In genomic region chr7:153524070-153524601, GRCh38 we compare ENCODE assay signal across 13 cellular contexts.
A peak's percentile ranks its signal among the peaks of the same experiment; 100 is the strongest.
DNase-seq lines count a peak whose midpoint lies in the region; ATAC-seq and TF ChIP-seq lines count a peak whose summit lies in the region.
"Had no signal": no experiment of that assay in that cellular context is flagged by ENCODE, and none has a peak within 500 bp of the region (broad histone marks: within the 10 kb centered on the region; RNA-seq: fewer than 3 reads in every experiment).

No MANE protein-coding gene starts in this region.

- H3K36me3 ChIP-seq in NT2/D1 (ENCODE audit: insufficient read depth, insufficient read length, low read length) (no peaks in the 10 kb centered on the region), Caco-2 (ENCODE audit: control insufficient read depth, insufficient read depth, low read length) (no peaks in the 10 kb centered on the region)
- H3K36me3 ChIP-seq: vagina had no signal

- no peaks in the 10 kb centered on the region for H3K4me1 Mint-ChIP-seq in Caco-2 (ENCODE audit: low read depth, unreplicated experiment)
- H3K4me1 Mint-ChIP-seq: T-helper 17 cell had no signal

- H3K27ac ChIP-seq in foreskin keratinocyte (no peak overlapping the region), substantia nigra (ENCODE audit: low read depth, low read length, poor library complexity, severe bottlenecking) (no peak overlapping the region)
- H3K27ac ChIP-seq: C4-2B, vagina had no signal

- CTCF ChIA-PET in Caco-2 (lab: Charles Lee), result no interaction called here

- H3K4me1 ChIP-seq in NT2/D1 (ENCODE audit: insufficient read depth, insufficient read length) (peaks cover 3% of the 10 kb centered on the region), foreskin keratinocyte (peaks cover 8% of the 10 kb centered on the region), Caco-2 (no peaks in the 10 kb centered on the region)
- H3K4me1 ChIP-seq: vagina had no signal

- peak; percentile 30 for ATAC-seq in foreskin keratinocyte
- ATAC-seq: T-helper 17 cell had no signal

- no TSS peak for BruUV-seq in Caco-2 (replicated peaks; lab: Mats Ljungman, UMichigan)

- POLR2A ChIA-PET in Caco-2 (lab: Charles Lee), result no interaction called here

- H3K4me3 Mint-ChIP-seq in Caco-2 (ENCODE audit: unreplicated experiment), result no peak overlapping the region
- H3K4me3 Mint-ChIP-seq: T-helper 17 cell had no signal

- H3K27me3 ChIP-seq in NT2/D1 (ENCODE audit: insufficient read depth, insufficient read length) (no peaks in the 10 kb centered on the region), foreskin keratinocyte (no peaks in the 10 kb centered on the region), Caco-2 (replicated peaks; ENCODE audit: control insufficient read depth, insufficient read depth, low read length) (no peaks in the 10 kb centered on the region)
- H3K27me3 ChIP-seq: vagina had no signal

- no peak overlapping the region for H3K9ac ChIP-seq in NT2/D1 (ENCODE audit: insufficient read length, low read depth)

- H3K9me3 ChIP-seq in NT2/D1 (ENCODE audit: insufficient read depth, low read length) (peaks cover 11% of the 10 kb centered on the region; the same call in 1 of the 2 replicates), Caco-2 (0 out of 2 replicates have a peak, but pooled peaks cover 3% of the 10 kb centered on the region)
- H3K9me3 ChIP-seq: vagina had no signal

- intact Hi-C loops in Caco-2 (cut with micrococcal nuclease; ENCODE audit: unreplicated experiment), result no loop called here

- H3K27me3 Mint-ChIP-seq in Caco-2 (ENCODE audit: insufficient read depth, unreplicated experiment), result no peaks in the 10 kb centered on the region
- H3K27me3 Mint-ChIP-seq: T-helper 17 cell had no signal

- no peak for TF ChIP-seq CTCF in foreskin keratinocyte (conservative IDR thresholded peaks at IDR 0.05)
- TF ChIP-seq CTCF in Caco-2 (IDR thresholded peaks at IDR 0.05; ENCODE audit: insufficient read depth in 1 of 2, low read depth in 1 of 2, low read length in 1 of 2, severe bottlenecking in 1 of 2, unreplicated experiment in 1 of 2), result no peak

- no peaks in the 10 kb centered on the region for H3K9me3 Mint-ChIP-seq in Caco-2 (ENCODE audit: unreplicated experiment)

- H3K27ac Mint-ChIP-seq in Caco-2 (ENCODE audit: unreplicated experiment), result no peak overlapping the region
- H3K27ac Mint-ChIP-seq: T-helper 17 cell had no signal

- H3K4me3 ChIP-seq in NT2/D1 (ENCODE audit: insufficient read length, low read depth), result no peak overlapping the region
- H3K4me3 ChIP-seq in Caco-2 (ENCODE audit: low read depth, low read length), result no peak overlapping the region
- H3K4me3 ChIP-seq: vagina had no signal

- no peaks in the 10 kb centered on the region for H3K36me3 Mint-ChIP-seq in Caco-2 (ENCODE audit: insufficient read depth, unreplicated experiment)

- peak; percentile 57 for DNase-seq in NT2/D1 (ENCODE audit: low read depth, low spot score)
- no peak for DNase-seq in foreskin keratinocyte
- DNase-seq in midbrain (lab: John Stamatoyannopoulos, UW), result peak; percentile 71
- DNase-seq in substantia nigra (lab: John Stamatoyannopoulos, UW), result peak in 39 of 49 donors; percentile 4 to 87 (median 48)
- no peak for DNase-seq in 8988T
- DNase-seq in NAMALWA (ENCODE audit: low spot score), result no peak
- DNase-seq in Caco-2, result no peak
- DNase-seq: activated naive CD4-positive, alpha-beta T cell treated with anti-CD3 and anti-CD28 coated beads, Interleukin-2, amount 50 U/mL, for 16 hours; foreskin melanocyte; stimulated activated CD8-positive, alpha-beta memory T cell treated with anti-CD3 and anti-CD28 coated beads, Interleukin-4, amount 100 ng/mL, for 48 hours; T-helper 17 cell had no signal

Comparison
In these comparisons a context has a peak if more than half of its experiments do, and no peak if none do; other contexts are left out.
1. DNase-seq: peak in NT2/D1 (single experiment), midbrain (single experiment) and substantia nigra (39 of 49); none in foreskin keratinocyte (0 of 2), 8988T (single experiment), NAMALWA (single experiment) and Caco-2 (0 of 2).